11 cellular contexts compared by ENCODE assay signal in genomic region chr4:139018971-139019758, GRCh38. TPM values are rescaled to one million over a fixed set of nuclear protein-coding genes. Genes with fewer than 3 reads are reported as not detected.
DNase-seq lines count a peak whose midpoint lies in the region; ATAC-seq and TF ChIP-seq lines count a peak whose summit lies in the region.
"Had no signal": no experiment of that assay in that cellular context is flagged by ENCODE, and none has a peak within 500 bp of the region (broad histone marks: within the 10 kb centered on the region; RNA-seq: fewer than 3 reads in every experiment).

No MANE protein-coding gene starts in this region.

- intact Hi-C loops in aorta (cut with DNase I) = loop anchor here in 1 of 2 donors (10.0 kb wide), 1 partner anchor 64 kb away; no protein-coding TSS in a partner anchor

- ATAC-seq in aorta (ENCODE audit: low FRiP score) = no peak

- H3K9me3 ChIP-seq in aorta (ENCODE audit: control insufficient read depth, low read length) = no peaks in the 10 kb centered on the region

- no peaks in the 10 kb centered on the region for H3K27me3 Mint-ChIP-seq in osteocyte (ENCODE audit: unreplicated experiment)
- H3K27me3 Mint-ChIP-seq: memory B cell had no signal

- no peaks in the 10 kb centered on the region for H3K4me1 ChIP-seq in aorta (ENCODE audit: control insufficient read depth in 1 of 2, insufficient read depth in 2 of 2, low read length in 2 of 2)

- peak overlapping the region; percentile 32 for H3K4me3 Mint-ChIP-seq in osteocyte (ENCODE audit: unreplicated experiment)
- H3K4me3 Mint-ChIP-seq: memory B cell had no signal

- no peaks in the 10 kb centered on the region for H3K9me3 Mint-ChIP-seq in osteocyte (ENCODE audit: unreplicated experiment)
- H3K9me3 Mint-ChIP-seq: memory B cell had no signal

- H3K27me3 ChIP-seq in aorta (ENCODE audit: control insufficient read depth in 1 of 2, insufficient read depth in 2 of 2, low read length in 1 of 2) = no peaks in the 10 kb centered on the region

- H3K36me3 Mint-ChIP-seq in osteocyte (ENCODE audit: unreplicated experiment) = peaks cover 2% of the 10 kb centered on the region

- peak; percentile 85 for DNase-seq in EH (ENCODE audit: low read depth)
- DNase-seq in NCI-H524 (lab: John Stamatoyannopoulos, UW) = peak; percentile 84 to 94
- DNase-seq in dedifferentiated amniotic fluid mesenchymal stem cell (ENCODE audit: extremely low spot score) = peak; percentile 40
- DNase-seq in osteocyte (ENCODE audit: extremely low spot score, unreplicated experiment) = no peak
- DNase-seq in activated gamma-delta T cell treated with Interleukin-2 at 50 U/mL for 16 hours = no peak
- DNase-seq in mesenteric fat pad (ENCODE audit: low spot score) = no peak
- DNase-seq in stimulated activated CD4-positive, alpha-beta T cell treated with anti-CD3 and anti-CD28 coated beads, Interleukin-4, amount 100 ng/mL, for 24 hours = no peak
- no peak for DNase-seq in aorta
- DNase-seq: NCI-H345 had no signal

- TF ChIP-seq CTCF in osteocyte (IDR thresholded peaks at IDR 0.05) = no peak

- no peaks in the 10 kb centered on the region for H3K36me3 ChIP-seq in aorta (ENCODE audit: control insufficient read depth in 1 of 2, insufficient read depth in 2 of 2, low read length in 1 of 2)

- no peak overlapping the region for H3K4me3 ChIP-seq in aorta (ENCODE audit: low read length in 2 of 2)

- H3K27ac Mint-ChIP-seq in osteocyte (ENCODE audit: unreplicated experiment) = peak overlapping the region; percentile 62

- peaks cover 50% of the 10 kb centered on the region for H3K4me1 Mint-ChIP-seq in osteocyte (ENCODE audit: unreplicated experiment)

- WGBS in aorta, 2 donors = 89 to 90% methylated on average over 10 of the region's 10 CpGs

- no peak overlapping the region for H3K27ac ChIP-seq in aorta (ENCODE audit: low read depth in 1 of 2, low read length in 2 of 2)
- H3K27ac ChIP-seq: skin epidermis had no signal

RNA-seq across cellular contexts. Expression of gene NOCT, which starts 3.6 kb away (rescaled TPM):
- 15.9 and 16.0 TPM in 2 replicates for total RNA-seq in osteocyte
- 28.6 TPM for total RNA-seq in mesenteric fat pad
- total RNA-seq in aorta = 1 to 10 TPM; 5.1 to 6.9 TPM
- polyA plus RNA-seq in aorta = 1 to 10 TPM in 1 of 2 donors, under 1 TPM in 1; 0.20 to 2.0 TPM

Comparison
In these comparisons a context has a peak if more than half of its experiments do, and no peak if none do; other contexts are left out.
1. DNase-seq: peak in EH (single experiment), NCI-H524 (2 of 2) and dedifferentiated amniotic fluid mesenchymal stem cell (single experiment); none in osteocyte (single experiment), activated gamma-delta T cell treated with Interleukin-2 at 50 U/mL for 16 hours (single experiment), mesenteric fat pad (single experiment), stimulated activated CD4-positive, alpha-beta T cell treated with anti-CD3 and anti-CD28 coated beads, Interleukin-4, amount 100 ng/mL, for 24 hours (single experiment) and aorta (0 of 2).